Comparison of ENCODE assay signal across 1 cellular context in genomic region chr12:80778005-80778541, GRCh38.
TF ChIP-seq lines count a peak whose summit lies in the region.

No MANE protein-coding gene starts in this region.

TF ChIP-seq in GM12878, 131 proteins besides CTCF, POLR2A, EP300 and RAD21 (continued from another document):
- TF ChIP-seq ZNF592 (IDR thresholded peaks at IDR 0.05) = no peak
- 0 out of 2 replicates have a peak, but pooled peaks have one; percentile 65 for TF ChIP-seq RCOR1 (conservative IDR thresholded peaks at IDR 0.05; ENCODE audit: low read depth, low read length)
- TF ChIP-seq ZNF384 (IDR thresholded peaks at IDR 0.05; ENCODE audit: borderline replicate concordance, low read depth, low read length) = no peak; the same call in 1 of the 2 replicates
- TF ChIP-seq SREBF2 (IDR thresholded peaks at IDR 0.05; ENCODE audit: low read length) = no peak
- peak; percentile 93 for TF ChIP-seq MEF2A (IDR thresholded peaks at IDR 0.05; ENCODE audit: insufficient read depth, low read depth, low read length)
- no peak for TF ChIP-seq HSF1 (IDR thresholded peaks at IDR 0.05; ENCODE audit: low read depth, low read length)
- TF ChIP-seq PAX5 (IDR thresholded peaks at IDR 0.05; ENCODE audit: borderline replicate concordance, low read depth, low read length) = peak; percentile 92; the same call in 1 of the 2 replicates
- TF ChIP-seq ETV6 (conservative IDR thresholded peaks at IDR 0.05 in 1 of 2, IDR thresholded peaks at IDR 0.05 in 1 of 2; ENCODE audit: borderline replicate concordance in 1 of 2, low read depth in 1 of 2) = peak in 1 of 2 experiments; percentile 86; a peak in 1 of 4 replicates
- peak; percentile 89; the same call in 1 of the 2 replicates for TF ChIP-seq NBN (IDR thresholded peaks at IDR 0.05)
- no peak for TF ChIP-seq SUPT20H (IDR thresholded peaks at IDR 0.05; ENCODE audit: borderline replicate concordance, control insufficient read depth, low read depth, low read length)
